In genomic region chr2:96407041-96407918, GRCh38 we compare ENCODE assay signal across 8 cellular contexts.
DNase-seq lines count a peak whose midpoint lies in the region; ATAC-seq, FAIRE-seq and TF ChIP-seq lines count a peak whose summit lies in the region.

No MANE protein-coding gene starts in this region.

- DNase-seq in SK-N-SH (peak; percentile 79), glomerular endothelial cell (ENCODE audit: extremely low read depth, low read depth, low spot score) (peak; percentile 50), pancreas (peak in 5 of 6 donors; percentile 46 to 75 (median 63)), tibial nerve (ENCODE audit: low spot score in 2 of 2) (peak in 1 of 2 donors; percentile 31)
- peak; percentile 66 for DNase-seq in activated naive CD4-positive, alpha-beta T cell treated with anti-CD3 and anti-CD28 coated beads, Interleukin-2, amount 50 U/mL, for 16 hours

- H3K27ac ChIP-seq in KMS-11 (no peak overlapping the region), SK-N-SH (ENCODE audit: low read depth in 2 of 2, low read length in 1 of 2) (no peak overlapping the region), pancreas (peak overlapping the region; percentile 52 to 73 (median 66)), tibial nerve (peak overlapping the region; percentile 59 to 88 (median 79))

- no peaks in the 10 kb centered on the region for H3K79me2 ChIP-seq in KMS-11 (ENCODE audit: insufficient read depth, low read depth)
- no peaks in the 10 kb centered on the region for H3K79me2 ChIP-seq in SK-N-SH (ENCODE audit: insufficient read depth)

- POLR2A ChIA-PET in SK-N-SH (lab: Yijun Ruan, JAX) = interaction anchor here (0.6 kb wide), 1 partner anchor 103 kb away, joined by 3 read pairs; no protein-coding TSS in a partner anchor

- ATAC-seq in pancreas (peak; percentile 38 to 81 (median 71)), GM21786 (IDR thresholded peaks at IDR 0.05; ENCODE audit: unreplicated experiment) (no peak)

- H3K9me2 ChIP-seq in SK-N-SH = no peaks in the 10 kb centered on the region

- H3K4me3 ChIP-seq in KMS-11 (IDR thresholded peaks at IDR 0.05; ENCODE audit: insufficient read depth, low read depth, low read length) (no peak overlapping the region), SK-N-SH (ENCODE audit: low read depth in 2 of 2, low read length in 1 of 2) (peak overlapping the region in 1 of 2 experiments; percentile 34; a peak in 1 of 4 replicates), pancreas (no peak overlapping the region), tibial nerve (peak overlapping the region in 1 of 4 donors; percentile 2)

- H3K4me2 ChIP-seq in KMS-11 (peak overlapping the region; percentile 39; the same call in 1 of the 2 replicates), SK-N-SH (no peak overlapping the region)

- peaks cover 8% of the 10 kb centered on the region for H3K4me1 ChIP-seq in KMS-11 (ENCODE audit: low read depth, poor library complexity, severe bottlenecking)
- peaks cover 0 to 10% of the 10 kb centered on the region in 2 experiments; a peak in 1 of 4 replicates for H3K4me1 ChIP-seq in SK-N-SH (ENCODE audit: control insufficient read depth in 1 of 2, insufficient read depth in 2 of 2, low read depth in 1 of 2, low read length in 1 of 2)
- H3K4me1 ChIP-seq in pancreas = peaks cover 8 to 12% (median 10%) of the 10 kb centered on the region in 3 donors
- peaks cover 0 to 57% (median 18%) of the 10 kb centered on the region in 4 donors for H3K4me1 ChIP-seq in tibial nerve

- H2AFZ ChIP-seq in KMS-11 (ENCODE audit: low read depth) (peak overlapping the region; percentile 68), SK-N-SH (ENCODE audit: low read depth) (peak overlapping the region; percentile 61; the same call in 1 of the 2 replicates)

- H3K36me3 ChIP-seq in KMS-11 (ENCODE audit: insufficient read depth) = no peaks in the 10 kb centered on the region
- no peaks in the 10 kb centered on the region for H3K36me3 ChIP-seq in SK-N-SH (replicated peaks in 1 of 2; ENCODE audit: control insufficient read depth in 1 of 2, insufficient read depth in 2 of 2, low read length in 1 of 2)
- H3K36me3 ChIP-seq in pancreas = no peaks in the 10 kb centered on the region
- no peaks in the 10 kb centered on the region for H3K36me3 ChIP-seq in tibial nerve

- TF ChIP-seq EP300 in SK-N-SH (IDR thresholded peaks at IDR 0.05; ENCODE audit: borderline replicate concordance in 1 of 2, low read depth in 1 of 2, low read length in 1 of 2) = no peak
- peak in 1 of 2 donors; percentile 83 for TF ChIP-seq EP300 in tibial nerve (IDR thresholded peaks at IDR 0.05)

- H3F3A ChIP-seq in SK-N-SH (replicated peaks; ENCODE audit: insufficient read depth) = no peaks in the 10 kb centered on the region

- H3K27me3 ChIP-seq in KMS-11 (ENCODE audit: insufficient read depth, low read depth) (no peaks in the 10 kb centered on the region), SK-N-SH (ENCODE audit: insufficient read depth) (no peaks in the 10 kb centered on the region), pancreas (no peaks in the 10 kb centered on the region), tibial nerve (no peaks in the 10 kb centered on the region)

- TF ChIP-seq CTCF in GM12801 (IDR thresholded peaks at IDR 0.05; ENCODE audit: extremely low read depth, insufficient read length) (peak; percentile 8), KMS-11 (conservative IDR thresholded peaks at IDR 0.05; ENCODE audit: low read depth, low read length) (peak; percentile 90), SK-N-SH (IDR thresholded peaks at IDR 0.05) (peak; percentile 80), pancreas (IDR thresholded peaks at IDR 0.05) (peak; percentile 60 to 77 (median 66)), tibial nerve (IDR thresholded peaks at IDR 0.05) (peak; percentile 77 to 89 (median 83))

- no peaks in the 10 kb centered on the region for H4K20me1 ChIP-seq in KMS-11 (ENCODE audit: insufficient read depth)
- H4K20me1 ChIP-seq in SK-N-SH (ENCODE audit: insufficient read depth) = no peaks in the 10 kb centered on the region

- H3K9me3 ChIP-seq in SK-N-SH (no peaks in the 10 kb centered on the region), pancreas (no peaks in the 10 kb centered on the region), tibial nerve (no peaks in the 10 kb centered on the region)

- CTCF ChIA-PET in SK-N-SH (lab: Yijun Ruan, JAX) = interaction anchor here (0.6 to 8.9 kb wide), 46 partner anchors 10 to 706 kb away, joined by 3 to 273 read pairs (median 4); partner anchors contain the start of genes ANKRD36 and NEURL3

- 24% methylated on average over 18 of the region's 20 CpGs for WGBS in SK-N-SH (ENCODE audit: low lambda C conversion rate)
- WGBS in pancreas, 2 donors = 11 to 17% methylated on average over 20 of the region's 20 CpGs
- 16% methylated on average over 20 of the region's 20 CpGs for WGBS in tibial nerve, 2 donors

- peak; percentile 75 for TF ChIP-seq RAD21 in SK-N-SH (IDR thresholded peaks at IDR 0.05; ENCODE audit: low read length)

- intact Hi-C loops in pancreas (cut with DNase I) = loop anchor here in 2 of 3 donors (2.0 to 5.0 kb wide), 2 partner anchors 102 to 105 kb away; no protein-coding TSS in a partner anchor

- no peak for FAIRE-seq in pancreas (lab: Jason Lieb, UNC)

- TF ChIP-seq POLR2A in tibial nerve (IDR thresholded peaks at IDR 0.05) = no peak

- H3K9ac ChIP-seq in KMS-11 (no peak overlapping the region), SK-N-SH (no peak overlapping the region)

TF ChIP-seq in SK-N-SH, 30 proteins besides CTCF, POLR2A, EP300 and RAD21:
- no peak for TF ChIP-seq FOXJ3 (CRISPR knock-in tag; IDR thresholded peaks at IDR 0.05)
- TF ChIP-seq TAF1 (IDR thresholded peaks at IDR 0.05; ENCODE audit: borderline replicate concordance, low read depth, low read length) = no peak
- no peak for TF ChIP-seq GABPA (IDR thresholded peaks at IDR 0.05; ENCODE audit: low read depth)
- no peak for TF ChIP-seq CHD2 (IDR thresholded peaks at IDR 0.05; ENCODE audit: low read length, partially characterized antibody)
- TF ChIP-seq FOXM1 (IDR thresholded peaks at IDR 0.05; ENCODE audit: low read depth) = no peak
- no peak for TF ChIP-seq YY1 (IDR thresholded peaks at IDR 0.05; ENCODE audit: low read depth)
- TF ChIP-seq NFIC (IDR thresholded peaks at IDR 0.05; ENCODE audit: borderline replicate concordance) = no peak
- no peak for TF ChIP-seq RXRA (IDR thresholded peaks at IDR 0.05; ENCODE audit: borderline replicate concordance, low read depth)
- TF ChIP-seq, protein P1, sequence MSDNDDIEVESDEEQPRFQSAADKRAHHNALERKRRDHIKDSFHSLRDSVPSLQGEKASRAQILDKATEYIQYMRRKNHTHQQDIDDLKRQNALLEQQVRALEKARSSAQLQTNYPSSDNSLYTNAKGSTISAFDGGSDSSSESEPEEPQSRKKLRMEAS (IDR thresholded peaks at IDR 0.05; ENCODE audit: low read depth) = peak; percentile 67; the same call in 1 of the 2 replicates
- TF ChIP-seq EZH2phosphoT487 (IDR thresholded peaks at IDR 0.05; ENCODE audit: borderline replicate concordance, low read depth) = no peak
- TF ChIP-seq RFX5 (IDR thresholded peaks at IDR 0.05; ENCODE audit: low read length) = no peak
- TF ChIP-seq TEAD4 (IDR thresholded peaks at IDR 0.05; ENCODE audit: borderline replicate concordance, insufficient read depth) = no peak
- TF ChIP-seq SMC3 (IDR thresholded peaks at IDR 0.05; ENCODE audit: low read depth, low read length) = peak; percentile 90

Comparison
In these comparisons a context has a peak if more than half of its experiments do, and no peak if none do; other contexts are left out.
1. CTCF ChIP-seq: peak in every context shown above with its lines; median percentile 90 in KMS-11; 83 in tibial nerve; 80 in SK-N-SH; 66 in pancreas; 8 in GM12801.
2. H3K27ac ChIP-seq: peak in pancreas (4 of 4) and tibial nerve (4 of 4); none in KMS-11 (single experiment) and SK-N-SH (0 of 2).